11 cellular contexts compared by ENCODE assay signal in the genomic region with DNA sequence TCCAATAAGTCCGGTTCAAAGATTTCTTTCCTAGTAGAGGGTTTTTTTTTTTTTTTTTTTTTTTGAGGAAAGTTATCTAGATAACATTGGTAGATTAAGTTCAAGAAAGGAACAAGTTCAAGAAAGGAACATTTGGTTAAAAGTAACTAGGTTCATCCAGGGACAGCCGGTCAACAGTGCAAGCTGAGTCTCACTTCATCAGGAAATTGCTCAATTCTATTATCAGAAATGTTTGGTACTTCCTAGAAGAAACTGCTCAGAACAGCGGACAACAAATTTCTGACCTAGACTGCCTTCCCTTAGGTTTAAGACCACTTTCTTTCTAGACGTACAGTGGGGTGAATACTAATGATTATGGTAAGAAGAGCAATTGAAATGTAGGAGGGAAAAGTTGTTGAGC. TPM values are rescaled to one million over a fixed set of nuclear protein-coding genes. Genes with fewer than 3 reads are reported as not detected.
A peak's percentile ranks its signal among the peaks of the same experiment; 100 is the strongest.
DNase-seq lines count a peak whose midpoint lies in the region; ATAC-seq and TF ChIP-seq lines count a peak whose summit lies in the region.
"Had no signal": no experiment of that assay in that cellular context is flagged by ENCODE, and none has a peak within 500 bp of the region (broad histone marks: within the 10 kb centered on the region; RNA-seq: fewer than 3 reads in every experiment).

No MANE protein-coding gene starts in this region.

- no peak for TF ChIP-seq POLR2A in GM18505 (IDR thresholded peaks at IDR 0.05; ENCODE audit: borderline replicate concordance, extremely low read depth, insufficient read depth, insufficient read length)

- peaks cover 2% of the 10 kb centered on the region for H3K27me3 Mint-ChIP-seq in IgD-negative memory B cell
- H3K27me3 Mint-ChIP-seq in effector memory CD8-positive, alpha-beta T cell = peaks cover 0 to 7% of the 10 kb centered on the region in 2 donors

- H3K36me3 Mint-ChIP-seq in IgD-negative memory B cell = no peaks in the 10 kb centered on the region
- H3K36me3 Mint-ChIP-seq in effector memory CD8-positive, alpha-beta T cell (ENCODE audit: insufficient read depth) = peaks cover 15% of the 10 kb centered on the region

- DNase-seq in SKM-1 treated with dmso at 0.1 percent for 144 hours (lab: John Stamatoyannopoulos, UW; ENCODE audit: unreplicated experiment) = peak; percentile 44
- peak; percentile 30 for DNase-seq in fibroblast of mammary gland (ENCODE audit: low read depth)
- peak; percentile 44 for DNase-seq in pons (ENCODE audit: low spot score)
- DNase-seq in DMS 273 (lab: John Stamatoyannopoulos, UW; ENCODE audit: unreplicated experiment) = no peak
- no peak for DNase-seq in effector memory CD8-positive, alpha-beta T cell
- no peak for DNase-seq in GDM1 (lab: John Stamatoyannopoulos, UW)
- DNase-seq: IMR-90, NCI-H446 treated with DMSO at 0.1 percent for 48 hours had no signal

- H3K4me3 ChIP-seq in fibroblast of mammary gland (ENCODE audit: control insufficient read depth, low read depth, low read length) = no peak overlapping the region
- H3K4me3 ChIP-seq: ovary had no signal

- ATAC-seq in GM18505 (IDR thresholded peaks at IDR 0.05; ENCODE audit: unreplicated experiment) = no peak
- no peak for ATAC-seq in effector memory CD8-positive, alpha-beta T cell (replicated peaks)

- H3K4me1 Mint-ChIP-seq in IgD-negative memory B cell = peaks cover 44 to 61% (median 56%) of the 10 kb centered on the region in 3 donors
- H3K4me1 Mint-ChIP-seq in effector memory CD8-positive, alpha-beta T cell (ENCODE audit: low read depth in 2 of 2) = peaks cover 17 to 25% of the 10 kb centered on the region in 2 donors

- no peak for TF ChIP-seq CTCF in fibroblast of mammary gland (conservative IDR thresholded peaks at IDR 0.05; ENCODE audit: control insufficient read depth, insufficient read depth, low read depth, low read length)

- peak overlapping the region in 2 of 3 donors; percentile 0 to 32 for H3K27ac Mint-ChIP-seq in IgD-negative memory B cell
- no peak overlapping the region for H3K27ac Mint-ChIP-seq in effector memory CD8-positive, alpha-beta T cell

- H3K9me3 Mint-ChIP-seq in IgD-negative memory B cell = peaks cover 0 to 4% (median 0%) of the 10 kb centered on the region in 3 donors
- no peaks in the 10 kb centered on the region for H3K9me3 Mint-ChIP-seq in effector memory CD8-positive, alpha-beta T cell

- peak overlapping the region in 2 of 4 donors; percentile 10 to 68 for H3K4me3 Mint-ChIP-seq in IgD-negative memory B cell
- no peak overlapping the region for H3K4me3 Mint-ChIP-seq in effector memory CD8-positive, alpha-beta T cell

RNA-seq across cellular contexts. Expression of gene IL2RA, which starts 3.7 kb away (rescaled TPM):
- 27.2 TPM for polyA plus RNA-seq in IgD-negative memory B cell
- polyA plus RNA-seq: IMR-90 had no signal

RNA-seq across cellular contexts. Expression of gene RBM17, which starts 23.0 kb away (rescaled TPM):
- 118 TPM for polyA plus RNA-seq in IgD-negative memory B cell

Comparison
In these comparisons a context has a peak if more than half of its experiments do, and no peak if none do; other contexts are left out.
1. H3K27ac Mint-ChIP-seq: peak in IgD-negative memory B cell (2 of 3); none in effector memory CD8-positive, alpha-beta T cell (0 of 2).
2. DNase-seq: peak in SKM-1 treated with dmso at 0.1 percent for 144 hours (single experiment), fibroblast of mammary gland (single experiment) and pons (single experiment); none in DMS 273 (single experiment), effector memory CD8-positive, alpha-beta T cell (0 of 3) and GDM1 (single experiment).